ENCODE assay signal across 28 cellular contexts in the genomic region with DNA sequence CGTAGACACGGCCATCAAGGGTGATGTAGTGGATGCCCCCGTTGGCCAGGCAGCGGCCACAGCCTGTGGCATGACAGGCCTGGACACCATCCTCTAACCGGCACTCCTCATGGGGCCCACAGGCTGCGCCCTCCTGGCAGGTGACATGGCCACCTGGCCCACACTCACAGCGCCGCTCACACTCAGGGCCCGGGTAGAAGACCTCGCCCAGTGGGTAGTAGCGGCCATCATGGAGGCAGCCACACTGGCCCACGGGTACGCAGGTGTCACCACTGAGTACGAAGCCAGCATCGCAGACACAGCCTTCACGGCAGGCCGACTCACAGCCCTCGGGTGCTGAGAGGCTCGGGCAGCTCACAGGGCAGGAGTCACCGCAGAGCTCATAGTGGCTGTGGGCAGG.
"Had no signal": no experiment of that assay in that cellular context is flagged by ENCODE, and none has a peak within 500 bp of the region (broad histone marks: within the 10 kb centered on the region; RNA-seq: fewer than 3 reads in every experiment).

No MANE protein-coding gene starts in this region.

- H3K27me3 ChIP-seq: right atrium auricular region, testis, thyroid gland, upper lobe of left lung, vagina had no signal

- H3K36me3 ChIP-seq: left lung, right atrium auricular region, transverse colon, upper lobe of left lung, vagina had no signal

- ATAC-seq: left colon; left lung; mucosa of descending colon; naive thymus-derived CD4-positive, alpha-beta T cell; natural killer cell treated with Interleukin-12 subunit alpha and Interleukin-12 subunit beta and Interleukin-15 and Interleukin-18, amount 100 ng/mL, for 72 hours; sciatic nerve; stimulated activated naive B cell treated with anti-CD40 and anti-IgM and Interleukin-4, amounts not matched to agents 10 μg/mL and 1 μg/mL and 100 μg/mL, for 72 hours; stimulated activated naive CD8-positive, alpha-beta T cell treated with anti-CD3 and anti-CD28 coated beads, Interleukin-15, Interleukin-2, amounts not matched to agents 100 U/mL and 50 U/mL, for 24 hours had no signal

- H3K79me2 ChIP-seq: parathyroid adenoma had no signal

- H3K27ac ChIP-seq: left lung, parathyroid adenoma, right atrium auricular region, skin epidermis, stomach, testis, thyroid gland, transverse colon, upper lobe of left lung, vagina had no signal

- H3K4me3 ChIP-seq: left lung, lung, mucosa of descending colon, right atrium auricular region, skin epidermis, stomach, testis, thyroid gland, transverse colon, upper lobe of left lung, vagina had no signal

- H2AFZ ChIP-seq: parathyroid adenoma had no signal

- DNase-seq: hypothalamus; immature natural killer cell; kidney; left lung; mesendoderm; midbrain; mucosa of descending colon; naive thymus-derived CD4-positive, alpha-beta T cell; nucleus accumbens; stimulated activated CD4-positive, alpha-beta T cell treated with anti-CD3 and anti-CD28 coated beads, Interleukin-12 subunit alpha, Interleukin-12 subunit beta, amount 100 ng/mL, for 4 hours; stimulated activated CD4-positive, alpha-beta T cell treated with anti-CD3 and anti-CD28 coated beads, Interleukin-15, amount 100 ng/mL, for 24 hours; stimulated activated CD4-positive, alpha-beta T cell treated with anti-CD3 and anti-CD28 coated beads, Interleukin-2, amount 100 ng/mL, for 24 hours; stimulated activated CD4-positive, alpha-beta T cell treated with anti-CD3 and anti-CD28 coated beads, Interleukin-4, amount 100 ng/mL, for 1 hour; stimulated activated naive B cell treated with anti-CD40 and anti-IgM and Interleukin-4, amounts not matched to agents 10 μg/mL and 1 μg/mL and 100 μg/mL, for 72 hours; stimulated activated naive CD8-positive, alpha-beta T cell treated with anti-CD3 and anti-CD28 coated beads, Interleukin-15, Interleukin-2, amounts not matched to agents 100 U/mL and 50 U/mL, for 24 hours; stomach; testis; thyroid gland; transverse colon had no signal

- H3K9me3 ChIP-seq: left lung, mucosa of descending colon, right atrium auricular region, stomach, testis, thyroid gland, transverse colon, upper lobe of left lung, vagina had no signal

- H3K4me1 ChIP-seq: left lung, parathyroid adenoma, right atrium auricular region, stomach, testis, transverse colon, upper lobe of left lung, vagina had no signal
